In the genomic region with DNA sequence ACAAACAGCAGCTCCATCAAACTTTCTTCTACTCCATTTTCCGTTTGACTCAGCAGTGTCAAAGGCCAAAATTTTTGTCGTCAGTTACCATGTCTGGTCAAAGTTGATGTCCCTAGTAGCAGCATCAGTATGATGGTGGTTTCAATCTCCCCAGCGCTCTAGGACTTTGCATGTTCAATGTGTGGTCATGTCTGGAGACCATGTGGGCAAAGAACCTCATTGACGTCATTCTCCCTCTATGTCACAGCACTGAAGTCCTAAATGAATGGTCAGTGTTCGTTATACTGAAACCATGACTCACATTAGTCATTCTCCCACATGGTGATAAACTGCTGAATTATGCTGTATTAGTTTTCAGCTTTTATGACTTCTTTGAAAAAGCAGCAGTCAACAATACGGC, we compare ENCODE assay signal across 11 cellular contexts. TPM values are rescaled to one million over a fixed set of nuclear protein-coding genes. Genes with fewer than 3 reads are reported as not detected.
DNase-seq lines count a peak whose midpoint lies in the region; ATAC-seq, FAIRE-seq and TF ChIP-seq lines count a peak whose summit lies in the region.
"Had no signal": no experiment of that assay in that cellular context is flagged by ENCODE, and none has a peak within 500 bp of the region (broad histone marks: within the 10 kb centered on the region; RNA-seq: fewer than 3 reads in every experiment).

No MANE protein-coding gene starts in this region.

- POLR2A ChIA-PET in activated CD4-positive, alpha-beta T cell treated with anti-CD3 and anti-CD28 coated beads for 36 hours (lab: Charles Lee): no interaction called here

- no peak for TF ChIP-seq CTCF in retinal pigment epithelial cell (conservative IDR thresholded peaks at IDR 0.05; ENCODE audit: low read depth, low read length)

- peak; percentile 31 for DNase-seq in activated CD4-positive, alpha-beta T cell treated with anti-CD3 and anti-CD28 coated beads for 36 hours
- DNase-seq in activated CD4-positive, alpha-beta T cell treated with anti-CD3 and anti-CD28 coated beads, Interleukin-2, amount 50 U/mL, for 48 hours: no peak
- DNase-seq in retinal pigment epithelial cell (ENCODE audit: low read depth): peak; percentile 84
- DNase-seq in NCI-H2081 treated with DMSO at 0.1 percent for 48 hours (lab: John Stamatoyannopoulos, UW): no peak
- DNase-seq in urothelium cell line (ENCODE audit: low spot score): no peak
- DNase-seq in NCI-H2107 treated with DMSO at 0.1 percent for 48 hours (lab: John Stamatoyannopoulos, UW; ENCODE audit: unreplicated experiment): no peak
- DNase-seq: SHP77 treated with DMSO at 0.1 percent for 48 hours; stimulated activated naive B cell treated with anti-CD40 and anti-IgM and Interleukin-4, amounts not matched to agents 10 μg/mL and 1 μg/mL and 100 μg/mL, for 72 hours had no signal

- peaks cover 35% of the 10 kb centered on the region for H3K27me3 Mint-ChIP-seq in activated CD4-positive, alpha-beta T cell treated with anti-CD3 and anti-CD28 coated beads for 36 hours

- H3K4me3 Mint-ChIP-seq in activated CD4-positive, alpha-beta T cell treated with anti-CD3 and anti-CD28 coated beads for 36 hours: no peak overlapping the region
- H3K4me3 Mint-ChIP-seq: B cell; stimulated activated naive B cell treated with anti-CD40 and anti-IgM and Interleukin-4, amounts not matched to agents 10 μg/mL and 1 μg/mL and 100 μg/mL, for 72 hours had no signal

- no peak for FAIRE-seq in urothelium cell line (lab: Jason Lieb, UNC)

- H3K36me3 Mint-ChIP-seq in activated CD4-positive, alpha-beta T cell treated with anti-CD3 and anti-CD28 coated beads for 36 hours (ENCODE audit: low read depth): no peaks in the 10 kb centered on the region
- H3K36me3 Mint-ChIP-seq: stimulated activated naive B cell treated with anti-CD40 and anti-IgM and Interleukin-4, amounts not matched to agents 10 μg/mL and 1 μg/mL and 100 μg/mL, for 72 hours had no signal

- intact Hi-C loops in activated CD4-positive, alpha-beta T cell treated with anti-CD3 and anti-CD28 coated beads for 36 hours (cut with DNase I, micrococcal nuclease): loop anchor here (1.0 to 10.0 kb wide), 2 partner anchors 11 to 1194 kb away; no protein-coding TSS in a partner anchor

- peaks cover 10% of the 10 kb centered on the region for H3K4me1 Mint-ChIP-seq in activated CD4-positive, alpha-beta T cell treated with anti-CD3 and anti-CD28 coated beads for 36 hours
- H3K4me1 Mint-ChIP-seq: B cell; stimulated activated naive B cell treated with anti-CD40 and anti-IgM and Interleukin-4, amounts not matched to agents 10 μg/mL and 1 μg/mL and 100 μg/mL, for 72 hours had no signal

- H3K9me3 Mint-ChIP-seq in activated CD4-positive, alpha-beta T cell treated with anti-CD3 and anti-CD28 coated beads for 36 hours (ENCODE audit: low read depth): no peaks in the 10 kb centered on the region
- H3K9me3 Mint-ChIP-seq: stimulated activated naive B cell treated with anti-CD40 and anti-IgM and Interleukin-4, amounts not matched to agents 10 μg/mL and 1 μg/mL and 100 μg/mL, for 72 hours had no signal

- ATAC-seq in activated CD4-positive, alpha-beta T cell treated with anti-CD3 and anti-CD28 coated beads for 36 hours: peak; percentile 83
- ATAC-seq in HG02763 (IDR thresholded peaks at IDR 0.05; ENCODE audit: unreplicated experiment): peak; percentile 85
- peak; percentile 73 for ATAC-seq in SK-N-SH treated with all-trans-retinoic acid at 6 μM for 48 hours

- no peak overlapping the region for H3K4me3 ChIP-seq in retinal pigment epithelial cell (ENCODE audit: low read length)

- no peak overlapping the region for H3K27ac Mint-ChIP-seq in activated CD4-positive, alpha-beta T cell treated with anti-CD3 and anti-CD28 coated beads for 36 hours
- H3K27ac Mint-ChIP-seq: B cell; stimulated activated naive B cell treated with anti-CD40 and anti-IgM and Interleukin-4, amounts not matched to agents 10 μg/mL and 1 μg/mL and 100 μg/mL, for 72 hours had no signal

- CTCF ChIA-PET in activated CD4-positive, alpha-beta T cell treated with anti-CD3 and anti-CD28 coated beads for 36 hours (lab: Charles Lee): interaction anchor here (0.6 to 1.7 kb wide), 2 partner anchors 15 to 35 kb away, joined by 4 read pairs; no protein-coding TSS in a partner anchor

TF ChIP-seq in SK-N-SH treated with all-trans-retinoic acid at 6 μM for 48 hours, 23 proteins besides CTCF, POLR2A, EP300 and RAD21:
- TF ChIP-seq ZNF565 (CRISPR knock-in tag; conservative IDR thresholded peaks at IDR 0.05; ENCODE audit: low read depth): no peak
- no peak for TF ChIP-seq CSDC2 (CRISPR knock-in tag; IDR thresholded peaks at IDR 0.05)
- TF ChIP-seq TOX (CRISPR knock-in tag; IDR thresholded peaks at IDR 0.05; ENCODE audit: borderline replicate concordance): peak; percentile 75; the same call in 1 of the 2 replicates
- no peak for TF ChIP-seq RARB (CRISPR knock-in tag; IDR thresholded peaks at IDR 0.05)

RNA-seq across cellular contexts. Expression of gene SHC4, which starts 23.2 kb away (rescaled TPM):
- 1 to 10 TPM; 1.4 TPM for total RNA-seq in activated CD4-positive, alpha-beta T cell treated with anti-CD3 and anti-CD28 coated beads for 36 hours

Comparison
In these comparisons a context has a peak if more than half of its experiments do, and no peak if none do; other contexts are left out.
1. DNase-seq: peak in activated CD4-positive, alpha-beta T cell treated with anti-CD3 and anti-CD28 coated beads for 36 hours (single experiment) and retinal pigment epithelial cell (single experiment); none in activated CD4-positive, alpha-beta T cell treated with anti-CD3 and anti-CD28 coated beads, Interleukin-2, amount 50 U/mL, for 48 hours (0 of 2), NCI-H2081 treated with DMSO at 0.1 percent for 48 hours (single experiment), urothelium cell line (single experiment) and NCI-H2107 treated with DMSO at 0.1 percent for 48 hours (single experiment).
2. Peak in every context shown above with its lines, with median percentiles within 50 percentile points of each other: ATAC-seq.